In genomic region chr6:116564921-116565872, GRCh38 we compare ENCODE assay signal across 1 cellular context.
TF ChIP-seq lines count a peak whose summit lies in the region.

No MANE protein-coding gene starts in this region.

TF ChIP-seq in SK-N-SH treated with all-trans-retinoic acid at 6 μM for 48 hours, 23 proteins besides CTCF, POLR2A, EP300 and RAD21 (continued from another document):
- TF ChIP-seq CSRNP3 (CRISPR knock-in tag; IDR thresholded peaks at IDR 0.05) (no peak), ZFP30 (CRISPR knock-in tag; IDR thresholded peaks at IDR 0.05) (no peak), CSDC2 (CRISPR knock-in tag; IDR thresholded peaks at IDR 0.05) (no peak), PPARA (CRISPR knock-in tag; IDR thresholded peaks at IDR 0.05; ENCODE audit: borderline replicate concordance) (no peak), TOX (CRISPR knock-in tag; IDR thresholded peaks at IDR 0.05; ENCODE audit: borderline replicate concordance) (no peak), ZC3H10 (CRISPR knock-in tag; IDR thresholded peaks at IDR 0.05) (no peak), TCF4 (CRISPR knock-in tag; IDR thresholded peaks at IDR 0.05; ENCODE audit: borderline replicate concordance) (no peak), OSR1 (CRISPR knock-in tag; IDR thresholded peaks at IDR 0.05) (no peak), ZNF565 (CRISPR knock-in tag; conservative IDR thresholded peaks at IDR 0.05; ENCODE audit: low read depth) (no peak)
